9 cellular contexts compared by ENCODE assay signal in genomic region chr14:35878272-35879140, GRCh38. TPM values are rescaled to one million over a fixed set of nuclear protein-coding genes. Genes with fewer than 3 reads are reported as not detected.
DNase-seq lines count a peak whose midpoint lies in the region; ATAC-seq, FAIRE-seq and TF ChIP-seq lines count a peak whose summit lies in the region.
"Had no signal": no experiment of that assay in that cellular context is flagged by ENCODE, and none has a peak within 500 bp of the region (broad histone marks: within the 10 kb centered on the region; RNA-seq: fewer than 3 reads in every experiment).

No MANE protein-coding gene starts in this region.

- TF ChIP-seq EP300 in HepG2 (IDR thresholded peaks at IDR 0.05; ENCODE audit: low read depth in 2 of 2, low read length in 2 of 2) = no peak
- TF ChIP-seq EP300 in HepG2 (CRISPR knock-in tag; IDR thresholded peaks at IDR 0.05; ENCODE audit: borderline replicate concordance) = no peak

- no peak overlapping the region for H2AFZ ChIP-seq in HepG2 (ENCODE audit: low read length)

- no peak overlapping the region for H3K4me3 Mint-ChIP-seq in WTC11

- WGBS in liver = 48% methylated on average over 9 of the region's 9 CpGs
- WGBS in HepG2 (ENCODE audit: low lambda C conversion rate) = 59% methylated on average over 9 of the region's 9 CpGs

- ATAC-seq in HepG2 (no peak), HG03457 (IDR thresholded peaks at IDR 0.05; ENCODE audit: unreplicated experiment) (no peak), WTC11 (no peak)

- no peak overlapping the region for H3K4me2 ChIP-seq in HepG2 (ENCODE audit: low read depth, low read length)

- H3K4me3 ChIP-seq in liver (ENCODE audit: low read depth in 1 of 3, low read length in 3 of 3) = no peak overlapping the region
- no peak overlapping the region for H3K4me3 ChIP-seq in HepG2 (replicated peaks in 1 of 3; ENCODE audit: insufficient read depth in 1 of 3, low read depth in 2 of 3, low read length in 3 of 3)
- no peak overlapping the region for H3K4me3 ChIP-seq in ascending aorta

- POLR2A ChIA-PET in HepG2 (lab: Yijun Ruan, JAX) = no interaction called here
- POLR2A ChIA-PET in WTC11 (lab: Charles Lee) = no interaction called here

- H3K4me1 ChIP-seq in liver (ENCODE audit: control insufficient read depth in 4 of 4, insufficient read depth in 4 of 4, low read length in 3 of 4) (peaks cover 5 to 15% (median 10%) of the 10 kb centered on the region in 4 donors), HepG2 (ENCODE audit: insufficient read depth, low read length) (no peaks in the 10 kb centered on the region), ascending aorta (peaks cover 0 to 9% of the 10 kb centered on the region in 2 donors)

- no peak for TF ChIP-seq CTCF in liver (IDR thresholded peaks at IDR 0.05; ENCODE audit: low read depth, low read length, missing input control)
- TF ChIP-seq CTCF in HepG2 (CRISPR knock-in tag; IDR thresholded peaks at IDR 0.05) = no peak
- TF ChIP-seq CTCF in ascending aorta (IDR thresholded peaks at IDR 0.05) = no peak
- no peak for TF ChIP-seq CTCF in WTC11 (IDR thresholded peaks at IDR 0.05)

- CTCF ChIA-PET in HepG2 (lab: Yijun Ruan, JAX; ENCODE audit: low intra/inter-chr PET ratio, low total read pairs) = interaction anchor here (1.1 kb wide), 1 partner anchor 191 kb away, joined by 5 read pairs; no protein-coding TSS in a partner anchor
- CTCF ChIA-PET in WTC11 (lab: Charles Lee) = interaction anchor here (1.1 to 2.3 kb wide), 4 partner anchors 63 to 192 kb away, joined by 4 to 9 read pairs (median 6); no protein-coding TSS in a partner anchor

- no peak overlapping the region for H3K27ac Mint-ChIP-seq in WTC11

- intact Hi-C loops in HepG2 (cut with micrococcal nuclease; ENCODE audit: unreplicated experiment) = loop anchor here (1.0 kb wide), 2 partner anchors 150 to 191 kb away; no protein-coding TSS in a partner anchor
- intact Hi-C loops in ascending aorta (cut with DNase I) = no loop called here

- H4K20me1 ChIP-seq in HepG2 (ENCODE audit: insufficient read depth, low read length) = no peaks in the 10 kb centered on the region

- H3K9me3 ChIP-seq in liver (ENCODE audit: control insufficient read depth in 4 of 4, low read length in 3 of 4) = no peaks in the 10 kb centered on the region
- no peaks in the 10 kb centered on the region for H3K9me3 ChIP-seq in HepG2 (ENCODE audit: low read length)
- no peaks in the 10 kb centered on the region for H3K9me3 ChIP-seq in ascending aorta
- H3K9me3 ChIP-seq: neutrophil had no signal

- H3K36me3 ChIP-seq in liver (ENCODE audit: control insufficient read depth in 4 of 4, insufficient read depth in 3 of 4, low read depth in 1 of 4, low read length in 3 of 4) = no peaks in the 10 kb centered on the region
- no peaks in the 10 kb centered on the region for H3K36me3 ChIP-seq in HepG2 (replicated peaks in 1 of 2; ENCODE audit: control insufficient read depth in 1 of 2, insufficient read depth in 2 of 2, low read length in 2 of 2)
- H3K36me3 ChIP-seq in ascending aorta = no peaks in the 10 kb centered on the region
- H3K36me3 ChIP-seq: neutrophil had no signal

- TF ChIP-seq RAD21 in liver (IDR thresholded peaks at IDR 0.05) (peak in 1 of 2 donors; percentile 20), HepG2 (CRISPR knock-in tag; IDR thresholded peaks at IDR 0.05) (no peak)

- no peak for DNase-seq in HepG2 (ENCODE audit: low spot score)
- DNase-seq in ascending aorta (ENCODE audit: low spot score in 2 of 2) = no peak
- DNase-seq in iris pigment epithelial cell (ENCODE audit: low read depth) = peak; percentile 93
- DNase-seq in activated T-cell treated with anti-CD3 and anti-CD28 coated beads, Interleukin-2, amount 50 U/mL, for 48 hours = no peak
- DNase-seq in WTC11 (ENCODE audit: low spot score) = no peak
- DNase-seq in NCI-H1092 treated with DMSO at 0.1 percent for 48 hours (lab: John Stamatoyannopoulos, UW) = no peak

- H3K9me3 Mint-ChIP-seq in WTC11 = no peaks in the 10 kb centered on the region

- no peaks in the 10 kb centered on the region for H3K4me1 Mint-ChIP-seq in WTC11

- TF ChIP-seq POLR2A in HepG2 (IDR thresholded peaks at IDR 0.05; ENCODE audit: insufficient read depth in 1 of 2, low read depth in 2 of 2, low read length in 2 of 2) = no peak

- in situ Hi-C loops in HepG2 (cut with HindIII; ENCODE audit: extremely low pct_ligation_motif_present, low pct_unique_long_range_greater_than_20kb) = no loop called here

- BruUV-seq in HepG2 (replicated peaks; lab: Mats Ljungman, UMichigan) = no TSS peak

- H3K9ac ChIP-seq in liver (ENCODE audit: low read depth in 1 of 2, low read length in 2 of 2) = no peak overlapping the region
- H3K9ac ChIP-seq in HepG2 (ENCODE audit: insufficient read depth, low read depth, low read length) = no peak overlapping the region

- no peaks in the 10 kb centered on the region for H3K36me3 Mint-ChIP-seq in WTC11

- H3K27ac ChIP-seq in liver (ENCODE audit: low read depth in 1 of 2, low read length in 2 of 2) (peak overlapping the region in 1 of 2 donors; percentile 44), HepG2 (ENCODE audit: extremely low read length, insufficient read depth, low read length) (no peak overlapping the region), ascending aorta (peak overlapping the region; percentile 4 to 50)
- H3K27ac ChIP-seq: neutrophil had no signal

- H3K27me3 Mint-ChIP-seq in WTC11 (ENCODE audit: low read depth) = no peaks in the 10 kb centered on the region

- no peaks in the 10 kb centered on the region for H3K79me2 ChIP-seq in HepG2 (ENCODE audit: insufficient read depth, low read length)

- H3K27me3 ChIP-seq in liver (ENCODE audit: control insufficient read depth in 4 of 4, insufficient read depth in 4 of 4, low read length in 3 of 4) = no peaks in the 10 kb centered on the region
- H3K27me3 ChIP-seq in HepG2 (ENCODE audit: control insufficient read depth in 1 of 2, insufficient read depth in 2 of 2, low read length in 2 of 2) = no peaks in the 10 kb centered on the region
- no peaks in the 10 kb centered on the region for H3K27me3 ChIP-seq in ascending aorta
- H3K27me3 ChIP-seq: neutrophil had no signal

- no peak for FAIRE-seq in HepG2 (lab: Jason Lieb, UNC)

TF ChIP-seq in liver, 16 proteins besides CTCF, POLR2A, EP300 and RAD21:
- TF ChIP-seq FOXA2 (IDR thresholded peaks at IDR 0.05) (no peak), RXRA (IDR thresholded peaks at IDR 0.05) (peak in 1 of 2 donors; percentile 21), JUND (IDR thresholded peaks at IDR 0.05) (peak in 1 of 2 donors; percentile 78), YY1 (IDR thresholded peaks at IDR 0.05) (no peak), HNF4A (conservative IDR thresholded peaks at IDR 0.05) (peak; percentile 13 to 24), TAF1 (conservative IDR thresholded peaks at IDR 0.05) (no peak)

TF ChIP-seq in HepG2, 621 proteins besides CTCF, POLR2A, EP300 and RAD21:
- TF ChIP-seq HOMEZ (CRISPR knock-in tag; IDR thresholded peaks at IDR 0.05; ENCODE audit: low read depth) = no peak
TF ChIP-seq in HepG2: peak in this region for 0.

TF ChIP-seq in WTC11, 78 proteins besides CTCF, POLR2A, EP300 and RAD21:
- TF ChIP-seq E2F5 (CRISPR knock-in tag; IDR thresholded peaks at IDR 0.05) (no peak), CDX4 (CRISPR knock-in tag; IDR thresholded peaks at IDR 0.05; ENCODE audit: borderline replicate concordance) (no peak)

RNA-seq across cellular contexts. Expression of gene BRMS1L, which starts 52.4 kb away (rescaled TPM):
- total RNA-seq in liver (1 to 10 TPM; 2.7 to 3.5 TPM), HepG2 (2016; rRNA removed; fragmentation: Illumina TruSeq; extraction: Trizol) (23.8 and 35.5 TPM in 2 replicates), ascending aorta (7.7 TPM), WTC11 (2021) (10.7 to 12.9 TPM (median 12.1 TPM) in 3 replicates)
- polyA plus RNA-seq in liver (1 to 10 TPM; 3.2 to 3.7 TPM), HepG2 (2011; rRNA removed) (16.6 and 21.1 TPM in 2 replicates)
- total RNA-seq in HepG2 (2016; cell fraction: cytosol; rRNA removed; fragmentation: Illumina TruSeq; extraction: Trizol; ENCODE audit: low read depth) = 3.3 and 3.7 TPM in 2 replicates
- total RNA-seq in HepG2 (2016; cell fraction: insoluble cytoplasmic fraction; rRNA removed; fragmentation: Illumina TruSeq; extraction: Trizol) = 27.6 and 34.0 TPM in 2 replicates
- total RNA-seq in HepG2 (2016; cell fraction: membrane; rRNA removed; fragmentation: Illumina TruSeq; extraction: Trizol) = 13.4 and 14.6 TPM in 2 replicates
- total RNA-seq in HepG2 (2016; cell fraction: nucleus; rRNA removed; fragmentation: Illumina TruSeq; extraction: Trizol) = 35.9 and 40.7 TPM in 2 replicates
- 5.9 and 10.4 TPM in 2 replicates for polyA plus RNA-seq in HepG2 (2011; cell fraction: cytosol; rRNA removed)
- polyA plus RNA-seq in HepG2 (2011; cell fraction: nucleus; rRNA removed) = 10.1 and 15.3 TPM in 2 replicates
- 20.9 and 22.7 TPM in 2 replicates for polyA plus RNA-seq in HepG2 (2012)
- 3.5 and 3.7 TPM in 2 replicates for polyA plus RNA-seq in HepG2 (2016; cell fraction: cytosol; fragmentation: Illumina TruSeq; extraction: Trizol; ENCODE audit: low read depth)
- 52.9 and 57.5 TPM in 2 replicates for polyA plus RNA-seq in HepG2 (2016; cell fraction: insoluble cytoplasmic fraction; fragmentation: Illumina TruSeq; extraction: Trizol; ENCODE audit: low read depth)
- 11.6 and 12.9 TPM in 2 replicates for polyA plus RNA-seq in HepG2 (2016; cell fraction: membrane; fragmentation: Illumina TruSeq; extraction: Trizol; ENCODE audit: low read depth)
- polyA plus RNA-seq in HepG2 (2016; cell fraction: nucleus; fragmentation: Illumina TruSeq; extraction: Trizol; ENCODE audit: insufficient read depth, low read depth) = 54.9 and 62.3 TPM in 2 replicates
- polyA minus RNA-seq in HepG2 (2011; rRNA and poly(A)+ RNA removed; ENCODE audit: low replicate concordance) = 1.5 and 1.8 TPM in 2 replicates
- polyA minus RNA-seq in HepG2 (2011; cell fraction: cytosol; rRNA and poly(A)+ RNA removed) = 10.1 and 11.6 TPM in 2 replicates
- 52.1 and 73.6 TPM in 2 replicates for polyA minus RNA-seq in HepG2 (2011; cell fraction: nucleus; rRNA and poly(A)+ RNA removed)
